23 cellular contexts compared by ENCODE assay signal in the genomic region with DNA sequence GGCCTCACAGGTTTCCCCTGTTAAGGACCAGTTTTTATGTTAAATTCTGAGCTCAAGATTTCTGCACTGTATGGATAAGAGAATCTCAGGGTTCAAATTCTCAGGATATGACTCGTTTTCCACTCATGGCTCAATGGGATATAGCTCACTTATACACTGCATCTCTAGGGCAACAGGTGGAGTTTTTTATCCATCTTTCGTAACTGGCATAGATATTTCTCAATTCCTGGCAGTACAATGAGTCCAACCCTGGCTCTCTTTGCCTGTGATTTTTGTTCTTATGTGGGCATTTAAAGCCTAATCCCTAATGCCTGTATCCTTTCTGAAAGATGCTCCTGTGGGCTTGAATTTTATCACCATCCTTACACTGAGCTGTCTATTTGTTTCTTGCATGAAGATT. TPM values are rescaled to one million over a fixed set of nuclear protein-coding genes. Genes with fewer than 3 reads are reported as not detected.
DNase-seq lines count a peak whose midpoint lies in the region; ATAC-seq and TF ChIP-seq lines count a peak whose summit lies in the region.
"Had no signal": no experiment of that assay in that cellular context is flagged by ENCODE, and none has a peak within 500 bp of the region (broad histone marks: within the 10 kb centered on the region; RNA-seq: fewer than 3 reads in every experiment).

No MANE protein-coding gene starts in this region.

- H3K79me2 ChIP-seq in mammary epithelial cell (ENCODE audit: insufficient read depth, low read length), result no peaks in the 10 kb centered on the region
- no peaks in the 10 kb centered on the region for H3K79me2 ChIP-seq in SK-N-SH (ENCODE audit: insufficient read depth)

- no peaks in the 10 kb centered on the region for H3K36me3 Mint-ChIP-seq in MCF 10A (ENCODE audit: insufficient read depth, unreplicated experiment)
- H3K36me3 Mint-ChIP-seq: CD14-positive monocyte; CD4-positive, alpha-beta memory T cell had no signal

- TF ChIP-seq EP300 in SK-N-SH (IDR thresholded peaks at IDR 0.05; ENCODE audit: borderline replicate concordance in 1 of 2, low read depth in 1 of 2, low read length in 1 of 2), result no peak

- POLR2A ChIA-PET in MCF 10A (lab: Yijun Ruan, JAX) (interaction anchor here (0.6 to 0.7 kb wide), 2 partner anchors 25 to 1453 kb away, joined by 3 to 4 read pairs; no protein-coding TSS in a partner anchor), SK-N-SH (lab: Yijun Ruan, JAX) (no interaction called here)

- no peaks in the 10 kb centered on the region for H3K4me1 Mint-ChIP-seq in MCF 10A (ENCODE audit: insufficient read depth, unreplicated experiment)
- H3K4me1 Mint-ChIP-seq: CD14-positive monocyte; CD4-positive, alpha-beta memory T cell had no signal

- in situ Hi-C loops in mammary epithelial cell (cut with MboI; ENCODE audit: low sequenced_read_pairs in 2 of 2), result no loop called here

- H3K4me1 ChIP-seq in mammary epithelial cell (ENCODE audit: insufficient read depth, low read length) (no peaks in the 10 kb centered on the region), SK-N-SH (ENCODE audit: control insufficient read depth in 1 of 2, insufficient read depth in 2 of 2, low read depth in 1 of 2, low read length in 1 of 2) (no peaks in the 10 kb centered on the region)
- H3K4me1 ChIP-seq: A549, BLaER1 had no signal

- H2AFZ ChIP-seq in mammary epithelial cell (ENCODE audit: low read depth, low read length) (no peak overlapping the region), SK-N-SH (ENCODE audit: low read depth) (no peak overlapping the region)

- dilution Hi-C loops in mammary epithelial cell (cut with HindIII; ENCODE audit: low sequenced_read_pairs), result no loop called here

- 50% methylated on average over 2 of the region's 2 CpGs for whole genome bisulfite sequencing in mammary epithelial cell (ENCODE audit: low coverage, missing lambda C conversion rate)
- WGBS in SK-N-SH (ENCODE audit: low lambda C conversion rate), result 18% methylated on average over 2 of the region's 2 CpGs

- H3K36me3 ChIP-seq in mammary epithelial cell (ENCODE audit: insufficient read depth, low read length) (no peaks in the 10 kb centered on the region), SK-N-SH (replicated peaks in 1 of 2; ENCODE audit: control insufficient read depth in 1 of 2, insufficient read depth in 2 of 2, low read length in 1 of 2) (no peaks in the 10 kb centered on the region)
- H3K36me3 ChIP-seq: BLaER1 had no signal

- TF ChIP-seq RAD21 in SK-N-SH (IDR thresholded peaks at IDR 0.05; ENCODE audit: low read length), result no peak

- H3K27ac Mint-ChIP-seq in MCF 10A (ENCODE audit: low read depth, unreplicated experiment), result no peak overlapping the region
- H3K27ac Mint-ChIP-seq: CD14-positive monocyte; CD4-positive, alpha-beta memory T cell had no signal

- no peaks in the 10 kb centered on the region for H3K9me2 ChIP-seq in SK-N-SH

- H3K9ac ChIP-seq in mammary epithelial cell (ENCODE audit: insufficient read depth, low read length) (no peak overlapping the region), SK-N-SH (no peak overlapping the region)
- H3K9ac ChIP-seq: BLaER1 had no signal

- no peak for ATAC-seq in HG03135 (IDR thresholded peaks at IDR 0.05; ENCODE audit: unreplicated experiment)
- ATAC-seq: A549 had no signal

- H3K9me3 Mint-ChIP-seq in MCF 10A (ENCODE audit: unreplicated experiment), result no peaks in the 10 kb centered on the region
- H3K9me3 Mint-ChIP-seq: CD14-positive monocyte; CD4-positive, alpha-beta memory T cell had no signal

- H3K4me3 ChIP-seq in mammary epithelial cell (replicated peaks in 1 of 3; ENCODE audit: insufficient read depth in 1 of 3, low read depth in 2 of 3, low read length in 3 of 3) (no peak overlapping the region), epithelial cell of esophagus (ENCODE audit: low read length) (no peak overlapping the region), skeletal muscle cell (ENCODE audit: low read depth, low read length) (no peak overlapping the region), SK-N-SH (ENCODE audit: low read depth in 2 of 2, low read length in 1 of 2) (no peak overlapping the region)
- H3K4me3 ChIP-seq: A549, BLaER1 had no signal

- CTCF ChIA-PET in MCF 10A (lab: Yijun Ruan, JAX), result interaction anchor here (0.5 to 1.5 kb wide), 6 partner anchors 11 to 733 kb away, joined by 3 to 7 read pairs (median 4); no protein-coding TSS in a partner anchor
- CTCF ChIA-PET in mammary epithelial cell (lab: Charles Lee; ENCODE audit: low non-redundant PET), result no interaction called here
- CTCF ChIA-PET in SK-N-SH (lab: Yijun Ruan, JAX), result interaction anchor here (0.6 to 1.5 kb wide), 3 partner anchors 44 to 143 kb away, joined by 3 to 5 read pairs (median 3); no protein-coding TSS in a partner anchor

- no peak overlapping the region for H3K4me2 ChIP-seq in mammary epithelial cell (ENCODE audit: insufficient read depth, low read depth, low read length)
- H3K4me2 ChIP-seq in SK-N-SH, result no peak overlapping the region
- H3K4me2 ChIP-seq: A549, BLaER1 had no signal

- H3F3A ChIP-seq in SK-N-SH (replicated peaks; ENCODE audit: insufficient read depth), result no peaks in the 10 kb centered on the region

- no peak for TF ChIP-seq CTCF in MCF 10A (IDR thresholded peaks at IDR 0.05; ENCODE audit: unreplicated experiment)
- TF ChIP-seq CTCF in mammary epithelial cell (conservative IDR thresholded peaks at IDR 0.05 in 1 of 2, IDR thresholded peaks at IDR 0.05 in 1 of 2; ENCODE audit: extremely low read depth in 1 of 2, insufficient read depth in 1 of 2, low read depth in 1 of 2, low read length in 2 of 2), result no peak
- TF ChIP-seq CTCF in epithelial cell of esophagus (IDR thresholded peaks at IDR 0.05; ENCODE audit: insufficient read depth, low read depth, low read length, missing control alignments), result no peak
- TF ChIP-seq CTCF in SK-N-SH (IDR thresholded peaks at IDR 0.05), result no peak

- BruUV-seq in MCF 10A (replicated peaks; lab: Mats Ljungman, UMichigan) (no TSS peak), mammary epithelial cell (replicated peaks; lab: Mats Ljungman, UMichigan) (no TSS peak)

- H3K27ac ChIP-seq in mammary epithelial cell (ENCODE audit: insufficient read depth, low read depth, low read length), result no peak overlapping the region
- no peak overlapping the region for H3K27ac ChIP-seq in SK-N-SH (ENCODE audit: low read depth in 2 of 2, low read length in 1 of 2)
- H3K27ac ChIP-seq: 22Rv1, A549, BLaER1, HL-60 had no signal

- H3K9me3 ChIP-seq in mammary epithelial cell (replicated peaks; ENCODE audit: insufficient read depth, low read length) (no peaks in the 10 kb centered on the region), SK-N-SH (no peaks in the 10 kb centered on the region)
- H3K9me3 ChIP-seq: A549, BLaER1 had no signal

- DNase-seq in MCF 10A (ENCODE audit: unreplicated experiment) (peak; percentile 39), mammary epithelial cell (no peak), LHCN-M2 (ENCODE audit: low read depth) (peak; percentile 43), epithelial cell of esophagus (ENCODE audit: low read depth) (peak; percentile 4), skeletal muscle cell (ENCODE audit: low read depth) (peak; percentile 1), SK-N-SH (no peak)
- DNase-seq in stimulated activated CD4-positive, alpha-beta T cell treated with anti-CD3 and anti-CD28 coated beads, Interleukin-2, amount 100 ng/mL, for 48 hours, result no peak
- DNase-seq: CD4-positive, alpha-beta memory T cell; DMS153; DMS79; GDM1; GOT3; H7; IMR-90 had no signal

- H3K27me3 ChIP-seq in mammary epithelial cell (ENCODE audit: insufficient read depth, low read length) (peaks cover 2% of the 10 kb centered on the region), SK-N-SH (ENCODE audit: insufficient read depth) (no peaks in the 10 kb centered on the region)
- H3K27me3 ChIP-seq: BLaER1 had no signal

- no peak overlapping the region for H3K4me3 Mint-ChIP-seq in MCF 10A (ENCODE audit: unreplicated experiment)
- H3K4me3 Mint-ChIP-seq: CD14-positive monocyte; CD4-positive, alpha-beta memory T cell had no signal

- no peaks in the 10 kb centered on the region for H3K27me3 Mint-ChIP-seq in MCF 10A (ENCODE audit: insufficient read depth, unreplicated experiment)
- H3K27me3 Mint-ChIP-seq: CD4-positive, alpha-beta memory T cell had no signal

- no peaks in the 10 kb centered on the region for H4K20me1 ChIP-seq in mammary epithelial cell (ENCODE audit: insufficient read depth, low read length)
- H4K20me1 ChIP-seq in SK-N-SH (ENCODE audit: insufficient read depth), result no peaks in the 10 kb centered on the region
- H4K20me1 ChIP-seq: BLaER1 had no signal

- intact Hi-C loops in MCF 10A (cut with micrococcal nuclease), result no loop called here
- intact Hi-C loops in mammary epithelial cell (cut with micrococcal nuclease), result no loop called here

RNA-seq across cellular contexts. Expression of a gene that starts 7.6 kb away (rescaled TPM):
- total RNA-seq in MCF 10A (2022), result not detected in 2 replicates
- total RNA-seq in mammary epithelial cell, result not detected
- not detected for polyA plus RNA-seq in mammary epithelial cell
- polyA minus RNA-seq in mammary epithelial cell, result not detected
- total RNA-seq in LHCN-M2 (2014; rRNA removed), result not detected in 2 replicates
- not detected for polyA plus RNA-seq in LHCN-M2 (2012)
- not detected in 2 replicates for polyA plus RNA-seq in SK-N-SH (2012; rRNA removed)
- not detected in 2 replicates for polyA plus RNA-seq in SK-N-SH (2012; cell fraction: cytosol; rRNA removed)
- not detected in 2 replicates for polyA plus RNA-seq in SK-N-SH (2012; cell fraction: nucleus; rRNA removed)
- total RNA-seq: CD4-positive, alpha-beta memory T cell; Daoy; HT1080; IMR-90 had no signal
- polyA plus RNA-seq: A549; AG04450; CD14-positive monocyte; CD4-positive, alpha-beta memory T cell; IMR-90 had no signal

RNA-seq across cellular contexts. Expression of a gene that starts 58.8 kb away (rescaled TPM):
- not detected in 2 replicates for total RNA-seq in MCF 10A (2022)
- under 1 TPM in 1 of 2 donors, not detected in 1; 0.17 TPM for total RNA-seq in mammary epithelial cell
- 0.02 TPM for polyA plus RNA-seq in mammary epithelial cell
- polyA minus RNA-seq in mammary epithelial cell, result not detected
- 2.1 and 3.2 TPM in 2 replicates for total RNA-seq in LHCN-M2 (2014; rRNA removed)
- 15.8 TPM for polyA plus RNA-seq in LHCN-M2 (2012)
- polyA plus RNA-seq in SK-N-SH (2012; rRNA removed), result 1.6 and 2.6 TPM in 2 replicates
- polyA plus RNA-seq in SK-N-SH (2012; cell fraction: cytosol; rRNA removed), result 2.0 and 2.4 TPM in 2 replicates
- 2.1 and 2.4 TPM in 2 replicates for polyA plus RNA-seq in SK-N-SH (2012; cell fraction: nucleus; rRNA removed)
- total RNA-seq: CD4-positive, alpha-beta memory T cell; HT1080 had no signal
- polyA plus RNA-seq: CD14-positive monocyte; CD4-positive, alpha-beta memory T cell had no signal

Comparison
In these comparisons a context has a peak if more than half of its experiments do, and no peak if none do; other contexts are left out.
1. DNase-seq: peak in MCF 10A (single experiment), LHCN-M2 (single experiment), epithelial cell of esophagus (single experiment) and skeletal muscle cell (single experiment); none in mammary epithelial cell (single experiment), SK-N-SH (single experiment) and stimulated activated CD4-positive, alpha-beta T cell treated with anti-CD3 and anti-CD28 coated beads, Interleukin-2, amount 100 ng/mL, for 48 hours (0 of 2).